In the genomic region with DNA sequence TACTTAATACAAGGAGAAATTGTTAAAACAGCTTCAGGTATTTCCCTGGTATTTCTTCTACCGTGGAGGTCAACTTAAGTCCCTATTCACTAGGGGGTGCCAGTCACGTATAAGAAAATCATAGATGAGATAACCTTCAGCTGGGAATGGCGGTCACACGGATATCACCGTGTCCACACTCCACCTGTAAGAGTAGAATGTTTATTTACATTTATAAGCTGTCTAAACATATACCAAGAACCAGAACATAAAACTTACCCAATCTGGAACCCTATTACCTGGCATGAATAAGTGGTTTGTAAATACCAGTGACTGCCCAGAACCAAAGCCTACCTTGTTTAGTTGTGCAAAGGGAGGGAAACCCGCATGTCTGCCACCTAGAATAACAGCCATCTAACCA, we compare ENCODE assay signal across 8 cellular contexts. TPM values are rescaled to one million over a fixed set of nuclear protein-coding genes. Genes with fewer than 3 reads are reported as not detected.
DNase-seq lines count a peak whose midpoint lies in the region; ATAC-seq and TF ChIP-seq lines count a peak whose summit lies in the region.

No MANE protein-coding gene starts in this region.

- H3K9me3 ChIP-seq in PC-9 (ENCODE audit: insufficient read depth, low read depth) (no peaks in the 10 kb centered on the region), adipocyte (ENCODE audit: control insufficient read depth, low read length) (no peaks in the 10 kb centered on the region)

- intact Hi-C loops in PC-9 (cut with micrococcal nuclease; ENCODE audit: unreplicated experiment), result loop anchor here (5.0 kb wide), 1 partner anchor 143 kb away; no protein-coding TSS in a partner anchor

- ATAC-seq in GM21447 (IDR thresholded peaks at IDR 0.05; ENCODE audit: unreplicated experiment), result peak; percentile 65

- no TSS peak for BruUV-seq in PC-9 (replicated peaks; lab: Mats Ljungman, UMichigan)

- no peaks in the 10 kb centered on the region for H4K20me1 ChIP-seq in PC-9 (ENCODE audit: insufficient read depth)

- POLR2A ChIA-PET in PC-9 (lab: Charles Lee; ENCODE audit: unreplicated experiment), result no interaction called here

- H3K27ac ChIP-seq in PC-9, result no peak overlapping the region

- H3K79me2 ChIP-seq in PC-9 (ENCODE audit: low read depth), result no peaks in the 10 kb centered on the region

- TF ChIP-seq CTCF in PC-9 (conservative IDR thresholded peaks at IDR 0.05), result peak; percentile 71

- H3K4me2 ChIP-seq in PC-9, result peak overlapping the region; percentile 54

- CTCF ChIA-PET in PC-9 (lab: Charles Lee), result interaction anchor here (0.6 to 1.3 kb wide), 3 partner anchors 55 to 1532 kb away, joined by 4 to 5 read pairs (median 4); no protein-coding TSS in a partner anchor

- H3F3A ChIP-seq in PC-9 (ENCODE audit: insufficient read depth, low read depth), result no peaks in the 10 kb centered on the region

- H3K4me1 ChIP-seq in PC-9 (replicated peaks; ENCODE audit: insufficient read depth) (no peaks in the 10 kb centered on the region), adipocyte (ENCODE audit: control insufficient read depth, insufficient read depth, low read length) (peaks cover 11% of the 10 kb centered on the region)

- H3K36me3 ChIP-seq in PC-9 (ENCODE audit: low read depth) (no peaks in the 10 kb centered on the region), adipocyte (ENCODE audit: control insufficient read depth, insufficient read depth, low read length, severe bottlenecking) (no peaks in the 10 kb centered on the region)

- H3K9me2 ChIP-seq in PC-9 (ENCODE audit: insufficient read depth), result no peaks in the 10 kb centered on the region

- H3K27me3 ChIP-seq in PC-9 (ENCODE audit: insufficient read depth, low read depth) (no peaks in the 10 kb centered on the region), adipocyte (replicated peaks; ENCODE audit: control insufficient read depth, insufficient read depth, low read length) (no peaks in the 10 kb centered on the region)

- H3K4me3 ChIP-seq in Jurkat, Clone E6-1 (ENCODE audit: low read length), result peak overlapping the region; percentile 40
- H3K4me3 ChIP-seq in PC-9 (no peak overlapping the region), adipocyte (ENCODE audit: low read length) (no peak overlapping the region)

- H3K9ac ChIP-seq in adipocyte (ENCODE audit: low read length), result no peak overlapping the region

- peak; percentile 64 to 65 for DNase-seq in NCI-H2081 (lab: John Stamatoyannopoulos, UW)
- no peak for DNase-seq in NCI-H2081 treated with DMSO at 0.1 percent for 48 hours (lab: John Stamatoyannopoulos, UW)
- DNase-seq in Jurkat, Clone E6-1 (ENCODE audit: low read depth, low spot score), result peak; percentile 95
- peak; percentile 8 to 48 for DNase-seq in PC-9
- DNase-seq in adipocyte (ENCODE audit: low read depth), result peak; percentile 68
- DNase-seq in iPS-NIHi11 (ENCODE audit: low spot score), result peak; percentile 56
- peak in 2 of 3 donors; percentile 10 to 40 for DNase-seq in stimulated activated CD4-positive, alpha-beta T cell treated with anti-CD3 and anti-CD28 coated beads, TNF-alpha, amount 100 ng/mL, for 48 hours (ENCODE audit: low read depth in 3 of 3)

- H2AFZ ChIP-seq in PC-9, result peak overlapping the region; percentile 48; the same call in 1 of the 2 replicates

RNA-seq across cellular contexts. Expression of a gene that starts 1.9 kb away (rescaled TPM):
- 14.1 TPM for polyA plus RNA-seq in Jurkat, Clone E6-1 (2012; ENCODE audit: insufficient read depth, insufficient read length)
- total RNA-seq in PC-9 (2021), result not detected in 2 replicates

RNA-seq across cellular contexts. Expression of a gene that starts 55.2 kb away (rescaled TPM):
- polyA plus RNA-seq in Jurkat, Clone E6-1 (2012; ENCODE audit: insufficient read depth, insufficient read length), result 57.4 TPM
- 28.7 and 40.3 TPM in 2 replicates for total RNA-seq in PC-9 (2021)
